In genomic region chr1:88519156-88519555, GRCh38 we compare ENCODE assay signal across 20 cellular contexts.
A peak's percentile ranks its signal among the peaks of the same experiment; 100 is the strongest.
DNase-seq lines count a peak whose midpoint lies in the region; ATAC-seq, FAIRE-seq and TF ChIP-seq lines count a peak whose summit lies in the region.
"Had no signal": no experiment of that assay in that cellular context is flagged by ENCODE, and none has a peak within 500 bp of the region (broad histone marks: within the 10 kb centered on the region; RNA-seq: fewer than 3 reads in every experiment).

No MANE protein-coding gene starts in this region.

- H3K9me3 ChIP-seq in heart left ventricle (no peaks in the 10 kb centered on the region), astrocyte (ENCODE audit: insufficient read depth, low read depth, low read length) (no peaks in the 10 kb centered on the region), left lung (no peaks in the 10 kb centered on the region)

- ATAC-seq in heart left ventricle (peak; percentile 54 to 64 (median 58)), Right ventricle myocardium superior (ENCODE audit: poor library complexity) (no peak), left lung (peak; percentile 27), GM19463 (IDR thresholded peaks at IDR 0.05; ENCODE audit: unreplicated experiment) (no peak)
- ATAC-seq: activated T-helper 17 cell treated with anti-CD3 and anti-CD28 coated beads, Interleukin-2, amount 50 U/mL, for 72 hours; naive thymus-derived CD8-positive, alpha-beta T cell; T-helper 17 cell had no signal

- WGBS in heart left ventricle, 4 donors: 54 to 65% (median 63%) methylated on average over 1 of the region's 1 CpG

- H3K4me1 ChIP-seq in heart left ventricle: peaks cover 0 to 6% (median 0%) of the 10 kb centered on the region in 12 donors
- H3K4me1 ChIP-seq in astrocyte (ENCODE audit: insufficient read depth, low read length): no peaks in the 10 kb centered on the region
- H3K4me1 ChIP-seq in left lung: no peaks in the 10 kb centered on the region

- no peak overlapping the region for H3K4me2 ChIP-seq in astrocyte (ENCODE audit: low read length)

- H3K4me3 ChIP-seq in heart left ventricle (no peak overlapping the region), astrocyte (ENCODE audit: insufficient read depth, low read depth, low read length) (no peak overlapping the region), left lung (no peak overlapping the region)

- H3K9ac ChIP-seq in astrocyte (ENCODE audit: low read length): no peak overlapping the region

- TF ChIP-seq CTCF in heart left ventricle (IDR thresholded peaks at IDR 0.05) (no peak), astrocyte (IDR thresholded peaks at IDR 0.05; ENCODE audit: insufficient read depth, low read depth, low read length) (no peak), left lung (IDR thresholded peaks at IDR 0.05) (no peak)

- H3K36me3 ChIP-seq in heart left ventricle (no peaks in the 10 kb centered on the region), astrocyte (ENCODE audit: insufficient read depth, low read length) (no peaks in the 10 kb centered on the region), left lung (no peaks in the 10 kb centered on the region)

- H3K27me3 ChIP-seq in heart left ventricle: no peaks in the 10 kb centered on the region
- no peaks in the 10 kb centered on the region for H3K27me3 ChIP-seq in astrocyte (ENCODE audit: insufficient read depth, low read length)
- H3K27me3 ChIP-seq in left lung: no peaks in the 10 kb centered on the region

- no peaks in the 10 kb centered on the region for H3K9me3 Mint-ChIP-seq in astrocyte (ENCODE audit: unreplicated experiment)
- H3K9me3 Mint-ChIP-seq: naive thymus-derived CD8-positive, alpha-beta T cell; type B pancreatic cell had no signal

- H3K4me3 Mint-ChIP-seq in astrocyte (ENCODE audit: unreplicated experiment): no peak overlapping the region
- H3K4me3 Mint-ChIP-seq: activated T-helper 17 cell treated with anti-CD3 and anti-CD28 coated beads, Interleukin-2, amount 50 U/mL, for 72 hours; naive thymus-derived CD8-positive, alpha-beta T cell; T-helper 17 cell; type B pancreatic cell had no signal

- H4K20me1 ChIP-seq in astrocyte (ENCODE audit: insufficient read depth, low read length): no peaks in the 10 kb centered on the region

- H3K27me3 Mint-ChIP-seq in astrocyte (ENCODE audit: low read depth, unreplicated experiment): peaks cover 3% of the 10 kb centered on the region
- H3K27me3 Mint-ChIP-seq: type B pancreatic cell had no signal

- DNase-seq in heart left ventricle (no peak), Right ventricle myocardium superior (no peak), astrocyte (ENCODE audit: low read depth) (peak; percentile 70), left lung (no peak), superior temporal gyrus (ENCODE audit: extremely low spot score) (peak; percentile 14), NCI-H2081 treated with DMSO at 0.1 percent for 48 hours (lab: John Stamatoyannopoulos, UW) (no peak)
- DNase-seq in activated CD4-positive, alpha-beta T cell treated with anti-CD3 and anti-CD28 coated beads for 1 hour: no peak
- DNase-seq: 8988T; cerebellar nuclear complex; DMS153; MM.1S; naive thymus-derived CD8-positive, alpha-beta T cell; NCI-H446 treated with DMSO at 0.1 percent for 48 hours; SHP77 treated with DMSO at 0.1 percent for 48 hours; stimulated activated naive CD4-positive, alpha-beta T cell; T-helper 17 cell had no signal

- intact Hi-C loops in heart left ventricle (cut with DNase I) (no loop called here), Right ventricle myocardium superior (cut with DNase I) (no loop called here), left lung (cut with DNase I) (no loop called here)

- peak overlapping the region in 3 of 12 donors; percentile 2 to 50 (median 43) for H3K27ac ChIP-seq in heart left ventricle
- H3K27ac ChIP-seq in astrocyte (ENCODE audit: low read depth, low read length): no peak overlapping the region
- no peak overlapping the region for H3K27ac ChIP-seq in left lung

- no peak for FAIRE-seq in astrocyte (lab: Jason Lieb, UNC)
- FAIRE-seq: frontal cortex had no signal

- no peak overlapping the region for H2AFZ ChIP-seq in astrocyte (ENCODE audit: low read depth, low read length)

- no peaks in the 10 kb centered on the region for H3K36me3 Mint-ChIP-seq in astrocyte (ENCODE audit: low read depth, unreplicated experiment)
- H3K36me3 Mint-ChIP-seq: naive thymus-derived CD8-positive, alpha-beta T cell; type B pancreatic cell had no signal

- H3K79me2 ChIP-seq in astrocyte (ENCODE audit: insufficient read depth, low read length): no peaks in the 10 kb centered on the region

- peaks cover 2% of the 10 kb centered on the region for H3K4me1 Mint-ChIP-seq in astrocyte (ENCODE audit: low read depth, unreplicated experiment)
- H3K4me1 Mint-ChIP-seq: activated T-helper 17 cell treated with anti-CD3 and anti-CD28 coated beads, Interleukin-2, amount 50 U/mL, for 72 hours; naive thymus-derived CD8-positive, alpha-beta T cell; T-helper 17 cell had no signal

- peak overlapping the region; percentile 47 for H3K27ac Mint-ChIP-seq in astrocyte (ENCODE audit: unreplicated experiment)
- H3K27ac Mint-ChIP-seq: activated T-helper 17 cell treated with anti-CD3 and anti-CD28 coated beads, Interleukin-2, amount 50 U/mL, for 72 hours; naive thymus-derived CD8-positive, alpha-beta T cell; T-helper 17 cell; type B pancreatic cell had no signal

- TF ChIP-seq POLR2A in heart left ventricle (IDR thresholded peaks at IDR 0.05): no peak

Comparison
In these comparisons a context has a peak if more than half of its experiments do, and no peak if none do; other contexts are left out.
1. ATAC-seq: peak in heart left ventricle (4 of 4) and left lung (single experiment); none in Right ventricle myocardium superior (single experiment) and GM19463 (single experiment).
2. DNase-seq: peak in astrocyte (single experiment) and superior temporal gyrus (single experiment); none in heart left ventricle (0 of 5), Right ventricle myocardium superior (single experiment), left lung (0 of 2), activated CD4-positive, alpha-beta T cell treated with anti-CD3 and anti-CD28 coated beads for 1 hour (single experiment) and NCI-H2081 treated with DMSO at 0.1 percent for 48 hours (single experiment).